8 cellular contexts compared by ENCODE assay signal in the genomic region with DNA sequence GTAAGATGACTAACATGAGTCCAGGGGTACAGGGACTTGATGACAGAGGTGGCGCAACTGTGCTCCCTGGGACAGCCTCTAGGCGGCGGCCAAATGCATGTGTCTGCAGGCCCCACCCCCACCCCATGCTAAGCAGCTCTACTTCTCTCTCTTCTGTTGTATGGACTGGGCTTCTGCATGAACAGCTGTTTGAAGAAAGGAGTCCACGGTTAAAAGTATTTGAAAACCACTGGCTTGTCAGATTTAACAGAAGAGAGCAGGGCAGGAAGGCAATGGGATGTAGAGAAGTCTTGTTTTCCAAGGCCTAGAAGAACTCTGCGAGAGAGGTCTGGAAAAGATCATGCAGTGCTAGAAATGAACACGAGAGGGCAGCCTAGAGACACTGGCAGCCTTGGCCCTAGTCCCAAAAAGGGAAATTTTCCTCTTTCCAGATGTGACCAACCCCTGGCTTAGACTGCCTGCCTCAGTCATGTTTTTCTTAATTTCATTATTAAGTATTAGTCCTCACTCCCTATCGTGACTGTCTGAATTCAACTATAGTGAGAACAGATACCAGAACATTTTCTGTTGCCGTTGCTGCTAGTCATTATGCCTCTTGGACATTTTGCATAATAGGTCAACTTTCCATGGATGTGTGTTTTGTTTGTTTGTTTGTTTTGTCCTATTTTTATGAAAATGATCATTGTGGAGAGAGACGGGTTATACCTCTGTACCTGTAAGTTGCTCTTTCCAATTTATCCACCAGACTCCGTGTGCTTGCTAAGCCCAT.
DNase-seq lines count a peak whose midpoint lies in the region; ATAC-seq, FAIRE-seq and TF ChIP-seq lines count a peak whose summit lies in the region.

No MANE protein-coding gene starts in this region.

- H4K20me1 ChIP-seq in H1 (replicated peaks in 1 of 2; ENCODE audit: control insufficient read depth in 1 of 2, insufficient read depth in 2 of 2, low read length in 2 of 2): no peaks in the 10 kb centered on the region

- no peaks in the 10 kb centered on the region for H3K9me3 ChIP-seq in H1 (ENCODE audit: insufficient read depth in 2 of 2, low read depth in 1 of 2, low read length in 1 of 2)

- H3K36me3 ChIP-seq in H1 (ENCODE audit: control insufficient read depth in 2 of 4, insufficient read depth in 4 of 4, low read length in 3 of 4): no peaks in the 10 kb centered on the region

- H4K5ac ChIP-seq in H1 (ENCODE audit: insufficient read length, low read depth, low read length): no peak overlapping the region

- H2AK5ac ChIP-seq in H1 (ENCODE audit: low read depth, low read length): no peak overlapping the region

- H3K4ac ChIP-seq in H1 (replicated peaks; ENCODE audit: insufficient read length, low read depth, low read length): no peak overlapping the region

- peak; percentile 79 for TF ChIP-seq CTCF in GM12875 (IDR thresholded peaks at IDR 0.05; ENCODE audit: borderline replicate concordance, insufficient read depth, low read depth, low read length)
- peak; percentile 74 to 86 (median 75) for TF ChIP-seq CTCF in H1 (IDR thresholded peaks at IDR 0.05; ENCODE audit: control extremely low read depth in 1 of 3, insufficient read depth in 1 of 3, low read depth in 1 of 3, low read length in 3 of 3)

- H3K14ac ChIP-seq in H1 (ENCODE audit: insufficient read length): no peak overlapping the region

- peak; percentile 62 for FAIRE-seq in H1 (lab: Jason Lieb, UNC)

- ATAC-seq in HG02970 (IDR thresholded peaks at IDR 0.05; ENCODE audit: low FRiP score, unreplicated experiment): peak; percentile 63

- 63% methylated on average over 10 of the region's 10 CpGs; no CpG with 5 or more reads in 1 of the 2 experiments for WGBS in H1 (ENCODE audit: extremely low coverage in 1 of 2, insufficient coverage in 1 of 2, insufficient read length in 1 of 2, insufficient replicate concordance in 2 of 2, low coverage in 1 of 2, low lambda C conversion rate in 2 of 2, missing lambda C conversion rate in 1 of 2), 2 experiments

- no peak overlapping the region for H3K4me3 ChIP-seq in GM12875 (ENCODE audit: low read depth, low read length)
- H3K4me3 ChIP-seq in H1 (ENCODE audit: extremely low read depth in 1 of 4, insufficient read depth in 2 of 4, low read depth in 3 of 4, low read length in 4 of 4): no peak overlapping the region

- peak overlapping the region; percentile 74; the same call in 1 of the 2 replicates for H2BK20ac ChIP-seq in H1 (ENCODE audit: low read length)

- no peak overlapping the region for H2BK12ac ChIP-seq in H1 (ENCODE audit: low read depth, low read length)

- H2AFZ ChIP-seq in H1 (ENCODE audit: low read length): no peak overlapping the region

- POLR2A ChIA-PET in H1 (lab: Charles Lee; ENCODE audit: partially characterized antibody): interaction anchor here (0.6 kb wide), 1 partner anchor 395 kb away, joined by 3 read pairs; no protein-coding TSS in a partner anchor

- no peak overlapping the region for H2BK120ac ChIP-seq in H1 (replicated peaks; ENCODE audit: low read depth, low read length)

- no peak overlapping the region for H3K9ac ChIP-seq in H1 (replicated peaks in 1 of 4; ENCODE audit: extremely low read depth in 1 of 4, low read depth in 3 of 4, low read length in 3 of 4)

- H3K79me2 ChIP-seq in H1 (ENCODE audit: control insufficient read depth in 1 of 2, insufficient read depth in 2 of 2, low read length in 2 of 2): no peaks in the 10 kb centered on the region

- no peak for TF ChIP-seq POLR2A in H1 (IDR thresholded peaks at IDR 0.05; ENCODE audit: control extremely low read depth in 1 of 2, low read depth in 2 of 2, low read length in 2 of 2)

- H4K8ac ChIP-seq in H1 (ENCODE audit: extremely low read depth, insufficient read depth, low read length): no peak overlapping the region

- peaks cover 0 to 5% (median 2%) of the 10 kb centered on the region in 4 experiments; a peak in 5 of 7 replicates for H3K4me1 ChIP-seq in H1 (replicated peaks in 1 of 4; ENCODE audit: control insufficient read depth in 3 of 4, insufficient read depth in 4 of 4, low read length in 3 of 4)

- H4K91ac ChIP-seq in H1 (replicated peaks; ENCODE audit: insufficient read length, low read length): no peak overlapping the region

- peak; percentile 82 to 85 for TF ChIP-seq RAD21 in H1 (IDR thresholded peaks at IDR 0.05 in 1 of 2, conservative IDR thresholded peaks at IDR 0.05 in 1 of 2; ENCODE audit: low read depth in 2 of 2, low read length in 2 of 2)

- no peak for TF ChIP-seq EP300 in H1 (IDR thresholded peaks at IDR 0.05; ENCODE audit: borderline replicate concordance in 1 of 2, low read depth in 2 of 2, low read length in 2 of 2)

- CTCF ChIA-PET in H1 (lab: Charles Lee; ENCODE audit: partially characterized antibody): interaction anchor here (0.6 to 2.9 kb wide), 50 partner anchors 9 to 1548 kb away, joined by 3 to 24 read pairs (median 4); no protein-coding TSS in a partner anchor

- H3K23me2 ChIP-seq in H1 (ENCODE audit: low read depth, low read length): no peaks in the 10 kb centered on the region

- H2BK15ac ChIP-seq in H1 (ENCODE audit: low read length): no peak overlapping the region

- H2BK5ac ChIP-seq in H1 (ENCODE audit: low read depth, low read length): no peak overlapping the region; the same call in 1 of the 2 replicates

- H3K18ac ChIP-seq in H1 (ENCODE audit: extremely low read depth, low read length): no peak overlapping the region

- DNase-seq in 8988T (peak; percentile 42), NCI-H69 (lab: John Stamatoyannopoulos, UW) (peak; percentile 49), H1 (ENCODE audit: low read depth in 1 of 2, low spot score in 2 of 2) (peak; percentile 39 to 92), myocyte (ENCODE audit: low read depth) (peak; percentile 76), stromal cell of bone marrow (ENCODE audit: low read depth) (peak; percentile 28)
- peak; percentile 47 to 49 for DNase-seq in activated CD4-positive, alpha-beta T cell treated with anti-CD3 and anti-CD28 coated beads, Interleukin-2, amount 50 U/mL, for 4 hours

- no peak overlapping the region for H3K4me2 ChIP-seq in H1 (ENCODE audit: insufficient read depth in 1 of 2, low read depth in 2 of 2, low read length in 2 of 2)

- H3K23ac ChIP-seq in H1 (ENCODE audit: insufficient read length): no peak overlapping the region

- no peak overlapping the region for H3K27ac ChIP-seq in H1 (ENCODE audit: low read depth, low read length)

- H3K79me1 ChIP-seq in H1 (ENCODE audit: low read depth, low read length): no peaks in the 10 kb centered on the region

- H3K27me3 ChIP-seq in H1 (replicated peaks in 1 of 4; ENCODE audit: control insufficient read depth in 3 of 4, extremely low read depth in 1 of 4, insufficient read depth in 3 of 4, low read length in 3 of 4): no peaks in the 10 kb centered on the region

- no peak overlapping the region for H3K56ac ChIP-seq in H1 (replicated peaks; ENCODE audit: insufficient read length, low read depth, low read length)

TF ChIP-seq in H1, 55 proteins besides CTCF, POLR2A, EP300 and RAD21:
- TF ChIP-seq KDM1A (IDR thresholded peaks at IDR 0.05; ENCODE audit: borderline replicate concordance, low read length) (peak; percentile 78; the same call in 1 of the 2 replicates), CEBPB (IDR thresholded peaks at IDR 0.05; ENCODE audit: low read depth, low read length) (peak; percentile 31; the same call in 1 of the 2 replicates)
- TF ChIP-seq, protein P1, sequence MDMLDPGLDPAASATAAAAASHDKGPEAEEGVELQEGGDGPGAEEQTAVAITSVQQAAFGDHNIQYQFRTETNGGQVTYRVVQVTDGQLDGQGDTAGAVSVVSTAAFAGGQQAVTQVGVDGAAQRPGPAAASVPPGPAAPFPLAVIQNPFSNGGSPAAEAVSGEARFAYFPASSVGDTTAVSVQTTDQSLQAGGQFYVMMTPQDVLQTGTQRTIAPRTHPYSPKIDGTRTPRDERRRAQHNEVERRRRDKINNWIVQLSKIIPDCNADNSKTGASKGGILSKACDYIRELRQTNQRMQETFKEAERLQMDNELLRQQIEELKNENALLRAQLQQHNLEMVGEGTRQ (IDR thresholded peaks at IDR 0.05; ENCODE audit: low read length): no peak
